8 cellular contexts compared by ENCODE assay signal in the genomic region with DNA sequence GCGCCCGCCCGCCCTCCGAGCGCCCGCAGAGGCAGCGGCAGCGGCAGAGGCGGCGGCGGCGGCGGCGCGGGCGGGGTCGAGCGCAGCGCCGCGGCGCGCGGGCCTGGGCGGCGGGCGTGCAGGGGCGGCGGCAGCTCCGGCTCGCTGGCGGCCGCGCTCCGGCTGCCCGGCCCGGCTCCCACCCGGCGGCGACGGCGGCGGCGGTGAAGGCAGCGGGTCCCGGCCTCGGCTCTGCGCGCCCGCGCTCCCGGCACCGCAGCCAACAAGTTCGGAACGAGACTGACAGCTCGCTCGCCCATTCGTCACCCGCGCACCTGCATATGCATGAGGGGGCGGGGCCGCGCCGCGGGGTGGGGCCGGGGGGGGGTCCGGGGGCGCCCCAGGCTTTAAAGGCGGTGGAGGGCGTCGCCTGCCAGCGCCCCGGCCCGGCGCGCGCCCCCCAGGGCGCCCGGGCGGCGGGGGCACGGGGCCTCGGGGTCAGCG. TPM values are rescaled to one million over a fixed set of nuclear protein-coding genes. Genes with fewer than 3 reads are reported as not detected.
A peak's percentile ranks its signal among the peaks of the same experiment; 100 is the strongest.
DNase-seq lines count a peak whose midpoint lies in the region; ATAC-seq and TF ChIP-seq lines count a peak whose summit lies in the region.

A gene (minus strand): TSS at position 281 of the 483 bp plus-strand sequence. CDS start 356 bp downstream, outside the sequence.

- H3K27ac Mint-ChIP-seq in WTC11, result no peak within 1 kb of the TSS

- no peaks in the 10 kb centered on the region for H3K4me1 Mint-ChIP-seq in WTC11

- TF ChIP-seq CTCF in WTC11 (IDR thresholded peaks at IDR 0.05), result no peak

- POLR2A ChIA-PET in WTC11 (lab: Charles Lee), result interaction anchor here (0.9 kb wide), 1 partner anchor 40 kb away, joined by 6 read pairs; no protein-coding TSS in a partner anchor

- ATAC-seq in WTC11, result peak; percentile 43
- peak; percentile 45 for ATAC-seq in left lobe of liver
- no peak for ATAC-seq in HG03469 (IDR thresholded peaks at IDR 0.05; ENCODE audit: unreplicated experiment)

- peak within 1 kb of the TSS; percentile 27 for H3K4me3 ChIP-seq in Jurkat, Clone E6-1 (ENCODE audit: low read length)

- H3K27me3 Mint-ChIP-seq in WTC11 (ENCODE audit: low read depth), result peaks cover 15% of the 10 kb centered on the region

- DNase-seq in COLO668 (lab: John Stamatoyannopoulos, UW; ENCODE audit: unreplicated experiment), result peak; percentile 89
- DNase-seq in Jurkat, Clone E6-1 (ENCODE audit: low read depth, low spot score), result peak; percentile 65
- DNase-seq in WTC11 (ENCODE audit: low spot score), result peak; percentile 70
- peak; percentile 61 for DNase-seq in cerebellar cortex (ENCODE audit: low spot score)
- DNase-seq in left lobe of liver (ENCODE audit: low spot score), result no peak
- DNase-seq in stimulated activated CD4-positive, alpha-beta T cell treated with anti-CD3 and anti-CD28 coated beads, TNF-alpha, amount 100 ng/mL, for 4 hours (ENCODE audit: low read depth in 3 of 3), result peak in 2 of 3 experiments; percentile 30 to 44
- DNase-seq in COLO829 (ENCODE audit: low spot score), result no peak

- no peaks in the 10 kb centered on the region for H3K9me3 Mint-ChIP-seq in WTC11

- CTCF ChIA-PET in WTC11 (lab: Charles Lee), result interaction anchor here (0.5 to 7.4 kb wide), 26 partner anchors 13 to 1036 kb away, joined by 3 to 107 read pairs (median 4); a partner anchor contains a TSS

- H3K36me3 Mint-ChIP-seq in WTC11, result no peaks in the 10 kb centered on the region

- H3K4me3 Mint-ChIP-seq in WTC11, result peak within 1 kb of the TSS; percentile 63

TF ChIP-seq in WTC11, 78 proteins besides CTCF, POLR2A, EP300 and RAD21:
- TF ChIP-seq NFYB (CRISPR knock-in tag; conservative IDR thresholded peaks at IDR 0.05; ENCODE audit: low read depth) (peak; percentile 28; the same call in 1 of the 2 replicates), ZNF396 (CRISPR knock-in tag; IDR thresholded peaks at IDR 0.05; ENCODE audit: borderline replicate concordance) (no peak)
TF ChIP-seq in WTC11: peak in this region for 1.

RNA-seq across cellular contexts. Expression of the gene that starts here (rescaled TPM):
- polyA plus RNA-seq in Jurkat, Clone E6-1 (2012; ENCODE audit: insufficient read depth, insufficient read length), result 14.8 TPM
- total RNA-seq in WTC11 (2021) (10.6 to 12.2 TPM (median 11.8 TPM) in 3 replicates), left lobe of liver (1.3 TPM)

Comparison
In these comparisons a context has a peak if more than half of its experiments do, and no peak if none do; other contexts are left out.
1. DNase-seq: peak in COLO668 (single experiment), Jurkat, Clone E6-1 (single experiment), WTC11 (single experiment), cerebellar cortex (single experiment) and stimulated activated CD4-positive, alpha-beta T cell treated with anti-CD3 and anti-CD28 coated beads, TNF-alpha, amount 100 ng/mL, for 4 hours (2 of 3); none in left lobe of liver (single experiment) and COLO829 (single experiment).